23 cellular contexts compared by ENCODE assay signal in the genomic region with DNA sequence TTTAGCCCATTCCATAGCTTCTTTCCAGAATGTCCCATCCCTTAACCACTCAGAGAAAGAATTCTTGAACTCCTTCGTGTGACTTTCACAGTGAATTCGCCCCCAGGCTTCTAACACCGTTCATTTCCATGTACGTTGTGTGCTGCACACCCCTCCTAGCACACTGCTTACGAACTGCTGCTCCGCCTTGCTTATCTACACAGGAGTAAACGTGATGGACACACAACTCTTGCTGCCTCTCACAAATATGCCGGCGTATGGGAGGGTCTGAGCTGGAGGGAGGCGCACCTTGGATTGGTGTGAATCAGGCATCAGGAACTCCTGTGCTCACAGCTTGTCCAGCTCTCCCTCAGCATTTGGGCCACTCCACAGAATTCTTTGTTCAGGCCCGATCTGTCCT. TPM values are rescaled to one million over a fixed set of nuclear protein-coding genes. Genes with fewer than 3 reads are reported as not detected.
DNase-seq lines count a peak whose midpoint lies in the region; ATAC-seq, FAIRE-seq and TF ChIP-seq lines count a peak whose summit lies in the region.
"Had no signal": no experiment of that assay in that cellular context is flagged by ENCODE, and none has a peak within 500 bp of the region (broad histone marks: within the 10 kb centered on the region; RNA-seq: fewer than 3 reads in every experiment).

No MANE protein-coding gene starts in this region.

- no peaks in the 10 kb centered on the region for H4K20me1 ChIP-seq in K562 (replicated peaks; ENCODE audit: control insufficient read depth, insufficient read depth, low read length)
- H4K20me1 ChIP-seq: BLaER1 treated with 17β-estradiol and CSF1 and Interleukin-3, amounts not matched to agents 10 nM and 100 nM had no signal

- no TSS peak for BruUV-seq in K562 (replicated peaks; lab: Mats Ljungman, UMichigan)

- no peak for TF ChIP-seq RAD21 in K562 (CRISPR knock-in tag; conservative IDR thresholded peaks at IDR 0.05 in 1 of 2, IDR thresholded peaks at IDR 0.05 in 1 of 2)

- intact Hi-C loops in K562 (cut with micrococcal nuclease): loop anchor here (5.0 kb wide), 1 partner anchor 52 kb away; no protein-coding TSS in a partner anchor
- intact Hi-C loops in thyroid gland (cut with DNase I): no loop called here

- H3K27ac Mint-ChIP-seq in endodermal cell (no peak overlapping the region), osteocyte (ENCODE audit: unreplicated experiment) (no peak overlapping the region)
- H3K27ac Mint-ChIP-seq: CD4-positive, alpha-beta memory T cell; H9 had no signal

- no peak overlapping the region for H3K4me3 ChIP-seq in K562
- no peak overlapping the region for H3K4me3 ChIP-seq in endodermal cell (ENCODE audit: low read length)
- no peak overlapping the region for H3K4me3 ChIP-seq in thyroid gland (replicated peaks in 1 of 3)
- H3K4me3 ChIP-seq: A549; BLaER1 treated with 17β-estradiol and CSF1 and Interleukin-3, amounts not matched to agents 10 nM and 100 nM had no signal

- H3K79me2 ChIP-seq in K562 (ENCODE audit: control insufficient read depth, insufficient read depth, low read length): no peaks in the 10 kb centered on the region

- H3K27me3 ChIP-seq in K562 (ENCODE audit: control insufficient read depth in 2 of 2, insufficient read depth in 2 of 2, low read length in 2 of 2) (peaks cover 0 to 4% of the 10 kb centered on the region in 2 experiments; a peak in 2 of 5 replicates), endodermal cell (ENCODE audit: control insufficient read depth, insufficient read depth, low read length, poor library complexity, severe bottlenecking) (no peaks in the 10 kb centered on the region), thyroid gland (no peaks in the 10 kb centered on the region)
- H3K27me3 ChIP-seq: BE2C had no signal

- DNase-seq in K562 (ENCODE audit: extremely low read depth in 1 of 4, low spot score in 3 of 4) (no peak), endodermal cell (peak; percentile 32), osteocyte (ENCODE audit: extremely low spot score, unreplicated experiment) (peak; percentile 71), urothelium cell line (ENCODE audit: low spot score) (no peak), thyroid gland (no peak), D341Med (ENCODE audit: low spot score) (no peak)
- DNase-seq: 8988T; ACHN; AML-193; BE2C; Calu3; CD4-positive, alpha-beta memory T cell; COR-L47; DMS153; DND-41; GOT3; H9 had no signal

- H3K9ac ChIP-seq in K562 (ENCODE audit: insufficient read depth in 1 of 2, low read depth in 2 of 2, low read length in 2 of 2) (no peak overlapping the region), endodermal cell (ENCODE audit: extremely low read depth, low read length, poor library complexity, severe bottlenecking) (no peak overlapping the region)
- H3K9ac ChIP-seq: BLaER1 treated with 17β-estradiol and CSF1 and Interleukin-3, amounts not matched to agents 10 nM and 100 nM had no signal

- CTCF ChIA-PET in K562 (lab: Yijun Ruan, JAX; ENCODE audit: low intra/inter-chr PET ratio): no interaction called here

- H3K4me3 Mint-ChIP-seq in endodermal cell (no peak overlapping the region), osteocyte (ENCODE audit: unreplicated experiment) (no peak overlapping the region)
- H3K4me3 Mint-ChIP-seq: CD4-positive, alpha-beta memory T cell; H9 had no signal

- no peak overlapping the region for H3K4me2 ChIP-seq in K562 (ENCODE audit: insufficient read depth, low read length)
- H3K4me2 ChIP-seq: A549; BLaER1 treated with 17β-estradiol and CSF1 and Interleukin-3, amounts not matched to agents 10 nM and 100 nM had no signal

- no peak for TF ChIP-seq CTCF in K562 (IDR thresholded peaks at IDR 0.05 in 2 of 3, conservative IDR thresholded peaks at IDR 0.05 in 1 of 3; ENCODE audit: insufficient read depth in 2 of 3, low read depth in 1 of 3, low read length in 3 of 3)
- no peak for TF ChIP-seq CTCF in endodermal cell (conservative IDR thresholded peaks at IDR 0.05)
- TF ChIP-seq CTCF in osteocyte (IDR thresholded peaks at IDR 0.05): no peak
- no peak for TF ChIP-seq CTCF in thyroid gland (IDR thresholded peaks at IDR 0.05)

- H3K4me1 Mint-ChIP-seq in endodermal cell: peaks cover 33% of the 10 kb centered on the region
- H3K4me1 Mint-ChIP-seq in osteocyte (ENCODE audit: unreplicated experiment): peaks cover 15% of the 10 kb centered on the region

- H3K27me3 Mint-ChIP-seq in endodermal cell (ENCODE audit: insufficient read depth) (peaks cover 2% of the 10 kb centered on the region), osteocyte (ENCODE audit: unreplicated experiment) (peaks cover 6% of the 10 kb centered on the region)

- H3K36me3 ChIP-seq in K562 (ENCODE audit: control insufficient read depth, insufficient read depth, low read length): no peaks in the 10 kb centered on the region
- H3K36me3 ChIP-seq in endodermal cell (ENCODE audit: control insufficient read depth, insufficient read depth, low read length): no peaks in the 10 kb centered on the region
- no peaks in the 10 kb centered on the region for H3K36me3 ChIP-seq in thyroid gland
- H3K36me3 ChIP-seq: BE2C; BLaER1 treated with 17β-estradiol and CSF1 and Interleukin-3, amounts not matched to agents 10 nM and 100 nM had no signal

- TF ChIP-seq POLR2A in K562 (conservative IDR thresholded peaks at IDR 0.05) (no peak), thyroid gland (IDR thresholded peaks at IDR 0.05) (no peak)

- H3K27ac ChIP-seq in K562 (ENCODE audit: extremely low read depth, low read depth, low read length): no peak overlapping the region
- H3K27ac ChIP-seq in endodermal cell (ENCODE audit: low read depth, low read length): no peak overlapping the region
- H3K27ac ChIP-seq in thyroid gland: no peak overlapping the region
- H3K27ac ChIP-seq: A549; BLaER1 treated with 17β-estradiol and CSF1 and Interleukin-3, amounts not matched to agents 10 nM and 100 nM had no signal

- FAIRE-seq in K562 (lab: Jason Lieb, UNC) (no peak), urothelium cell line (lab: Jason Lieb, UNC) (peak; percentile 23)
- FAIRE-seq: A549, G401.6, GM12892 had no signal

- H3K9me3 Mint-ChIP-seq in endodermal cell (peaks cover 19% of the 10 kb centered on the region), osteocyte (ENCODE audit: unreplicated experiment) (peaks cover 4% of the 10 kb centered on the region)

- H3K4me1 ChIP-seq in K562 (replicated peaks in 1 of 2; ENCODE audit: control insufficient read depth in 2 of 2, insufficient read depth in 2 of 2, low read length in 2 of 2) (peaks cover 25 to 35% of the 10 kb centered on the region in 2 experiments), endodermal cell (ENCODE audit: control insufficient read depth, insufficient read depth, low read length) (peaks cover 15% of the 10 kb centered on the region), thyroid gland (peaks cover 0 to 19% of the 10 kb centered on the region in 2 donors)
- H3K4me1 ChIP-seq: A549 had no signal

- WGBS in K562 (ENCODE audit: insufficient coverage, low coverage, missing lambda C conversion rate): 45% methylated on average over 10 of the region's 11 CpGs
- 89 to 94% methylated on average over 8 to 11 of the region's 11 CpGs for whole genome bisulfite sequencing in endodermal cell (ENCODE audit: insufficient coverage in 1 of 2, insufficient read length in 1 of 2), 2 experiments
- 91% methylated on average over 11 of the region's 11 CpGs for WGBS in thyroid gland, 2 donors

- POLR2A ChIA-PET in K562 (lab: Yijun Ruan, JAX): interaction anchor here (0.8 to 1.2 kb wide), 2 partner anchors 12 to 1050 kb away, joined by 3 to 5 read pairs; no protein-coding TSS in a partner anchor

- in situ Hi-C loops in K562 (cut with MboI): no loop called here

- peak overlapping the region; percentile 53; the same call in 1 of the 2 replicates for H2AFZ ChIP-seq in K562 (ENCODE audit: low read depth, low read length)

- no peak for TF ChIP-seq EP300 in K562 (IDR thresholded peaks at IDR 0.05; ENCODE audit: low read length)

- H3K36me3 Mint-ChIP-seq in endodermal cell (ENCODE audit: low read depth) (no peaks in the 10 kb centered on the region), osteocyte (ENCODE audit: unreplicated experiment) (no peaks in the 10 kb centered on the region)

- no peaks in the 10 kb centered on the region for H3K9me1 ChIP-seq in K562 (ENCODE audit: control insufficient read depth, insufficient read depth, low read length)

- ATAC-seq in K562 (no peak), HG02840 (IDR thresholded peaks at IDR 0.05; ENCODE audit: low FRiP score, unreplicated experiment) (no peak)
- ATAC-seq: A549, HCT116 had no signal

- H3K9me3 ChIP-seq in K562 (replicated peaks; ENCODE audit: control insufficient read depth, insufficient read depth, low read depth, low read length): no peaks in the 10 kb centered on the region
- H3K9me3 ChIP-seq in endodermal cell (ENCODE audit: control insufficient read depth, low read length): no peaks in the 10 kb centered on the region
- H3K9me3 ChIP-seq in thyroid gland: no peaks in the 10 kb centered on the region
- H3K9me3 ChIP-seq: BE2C had no signal

TF ChIP-seq in K562, 482 proteins besides CTCF, POLR2A, EP300 and RAD21 (continues in another document):
- TF ChIP-seq ZNF764 (CRISPR knock-in tag; IDR thresholded peaks at IDR 0.05; ENCODE audit: low read depth): no peak
- TF ChIP-seq MYC (IDR thresholded peaks at IDR 0.05; ENCODE audit: low read depth, low read length): no peak
- no peak for TF ChIP-seq MYC (CRISPR knock-in tag; IDR thresholded peaks at IDR 0.05; ENCODE audit: borderline replicate concordance, low read depth)
- TF ChIP-seq MAFK (IDR thresholded peaks at IDR 0.05; ENCODE audit: low read length): no peak

RNA-seq across cellular contexts. Expression of a gene that starts 3.9 kb away (rescaled TPM):
- 11.2 and 13.0 TPM in 2 replicates for total RNA-seq in K562 (2011; cell fraction: chromatin; rRNA removed; ENCODE audit: low replicate concordance)
- 8.5 and 12.1 TPM in 2 replicates for total RNA-seq in K562 (2011; cell fraction: nucleolus; rRNA removed)
- 8.5 and 11.0 TPM in 2 replicates for total RNA-seq in K562 (2011; cell fraction: nucleoplasm; rRNA removed)
- 3.3 and 4.4 TPM in 2 replicates for total RNA-seq in K562 (2014; rRNA removed)
- 4.4 and 4.7 TPM in 2 replicates for total RNA-seq in K562 (2014; rRNA removed; fragmentation: Illumina TruSeq; extraction: Trizol)
- total RNA-seq in K562 (2015; rRNA removed; fragmentation: Illumina TruSeq; extraction: Trizol): 3.2 and 3.4 TPM in 2 replicates
- total RNA-seq in K562 (2021): 11.7 and 12.8 TPM in 2 replicates
- 2.3 and 13.2 TPM in 2 replicates for polyA plus RNA-seq in K562 (2011; rRNA removed)
- polyA plus RNA-seq in K562 (2011; cell fraction: cytosol; rRNA removed): 2.6 and 6.7 TPM in 2 replicates
- polyA plus RNA-seq in K562 (2011; cell fraction: nucleus; rRNA removed): 17.3 and 66.1 TPM in 2 replicates
- polyA plus RNA-seq in K562 (2012): 6.1 and 17.1 TPM in 2 replicates
- 3.8 TPM in 2 replicates for polyA plus RNA-seq in K562 (2014; fragmentation: Illumina TruSeq; extraction: Trizol)
- 1 to 10 TPM; 1.7 to 2.0 TPM for polyA plus RNA-seq in K562 (2014; fragmentation: Nextera tagmentation; extraction: Ambion mirVana)
- polyA plus RNA-seq in K562 (2014; rRNA removed): 2.9 and 4.6 TPM in 2 replicates
- 1.8 and 14.4 TPM in 2 replicates for polyA minus RNA-seq in K562 (2011; rRNA and poly(A)+ RNA removed)
- 1.7 and 12.6 TPM in 2 replicates for polyA minus RNA-seq in K562 (2011; cell fraction: cytosol; rRNA and poly(A)+ RNA removed)
- 7.0 and 20.3 TPM in 2 replicates for polyA minus RNA-seq in K562 (2011; cell fraction: nucleus; rRNA and poly(A)+ RNA removed)
- total RNA-seq in endodermal cell: 1 to 10 TPM; 1.3 to 2.9 TPM
- polyA plus RNA-seq in endodermal cell (2013, experiment 1 of 2): 2.3 TPM
- 1.7 TPM for polyA plus RNA-seq in endodermal cell (2013, experiment 2 of 2)
- total RNA-seq in osteocyte: 1.0 and 1.5 TPM in 2 replicates
- total RNA-seq in thyroid gland: 10 to 100 TPM; 14.1 to 44.3 (median 24.7) TPM
- total RNA-seq: Calu3; CD4-positive, alpha-beta memory T cell had no signal
- polyA plus RNA-seq: CD4-positive, alpha-beta memory T cell had no signal

Comparison
In these comparisons a context has a peak if more than half of its experiments do, and no peak if none do; other contexts are left out.
1. DNase-seq: peak in endodermal cell (single experiment) and osteocyte (single experiment); none in K562 (0 of 4), urothelium cell line (single experiment), thyroid gland (0 of 2) and D341Med (single experiment).